8 cellular contexts compared by ENCODE assay signal in the genomic region with DNA sequence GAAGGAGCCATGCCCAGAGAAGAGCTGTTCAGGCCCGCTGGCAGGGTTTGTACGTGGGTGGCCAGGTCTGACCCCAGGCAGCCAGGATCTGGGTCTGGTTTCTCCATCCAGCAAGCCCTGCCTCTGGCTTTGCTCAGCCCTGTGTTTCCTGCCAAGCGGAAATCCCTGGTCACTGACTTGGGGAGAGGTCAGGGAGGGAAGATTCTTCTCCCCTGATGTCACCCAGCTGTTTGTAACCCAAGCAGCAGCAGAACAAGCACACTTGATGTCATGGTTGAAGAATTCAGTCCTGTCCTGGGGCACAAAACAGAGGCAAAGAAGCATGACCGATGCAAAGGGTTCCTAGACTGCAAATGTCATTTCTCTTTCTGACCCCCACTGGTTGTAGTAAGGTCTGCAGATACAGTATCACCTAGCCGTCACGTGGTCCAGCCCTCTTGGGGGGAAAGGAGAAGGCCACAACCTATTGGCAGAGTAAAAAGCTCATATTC.
DNase-seq lines count a peak whose midpoint lies in the region; ATAC-seq and TF ChIP-seq lines count a peak whose summit lies in the region.

No MANE protein-coding gene starts in this region.

- H3K27ac ChIP-seq in right cardiac atrium (ENCODE audit: low read length) (peak overlapping the region; percentile 100), skeletal muscle tissue (ENCODE audit: low read depth, low read length) (peak overlapping the region; percentile 89)

- intact Hi-C loops in right cardiac atrium (cut with DNase I), result no loop called here

- H3K4me3 ChIP-seq in right cardiac atrium (ENCODE audit: low read length), result no peak overlapping the region
- peak overlapping the region in 1 of 3 donors; percentile 57 for H3K4me3 ChIP-seq in skeletal muscle tissue (ENCODE audit: low read length in 3 of 3)

- DNase-seq in amniotic stem cell (lab: John Stamatoyannopoulos, UW) (peak; percentile 88), right cardiac atrium (peak; percentile 91 to 93 (median 92)), UCSD-AML1 (lab: John Stamatoyannopoulos, UW; ENCODE audit: unreplicated experiment) (no peak), inferior parietal cortex (ENCODE audit: extremely low spot score) (no peak)
- no peak for DNase-seq in stimulated activated CD4-positive, alpha-beta T cell treated with anti-CD3 and anti-CD28 coated beads, Interleukin-12 subunit alpha, Interleukin-12 subunit beta, amount 100 ng/mL, for 4 hours

- no peaks in the 10 kb centered on the region for H3K9me3 ChIP-seq in right cardiac atrium (ENCODE audit: control insufficient read depth, low read length)
- no peaks in the 10 kb centered on the region for H3K9me3 ChIP-seq in skeletal muscle tissue (ENCODE audit: control insufficient read depth in 3 of 3, low read length in 3 of 3)

- H3K4me1 ChIP-seq in right cardiac atrium (ENCODE audit: control insufficient read depth, insufficient read depth, low read length), result peaks cover 37% of the 10 kb centered on the region
- peaks cover 45 to 75% (median 63%) of the 10 kb centered on the region in 3 donors for H3K4me1 ChIP-seq in skeletal muscle tissue (ENCODE audit: control insufficient read depth in 3 of 3, insufficient read depth in 3 of 3, low read length in 3 of 3)

- peaks cover 2 to 12% (median 3%) of the 10 kb centered on the region in 3 donors for H3K36me3 ChIP-seq in skeletal muscle tissue (ENCODE audit: control insufficient read depth in 3 of 3, insufficient read depth in 3 of 3, low read length in 3 of 3)

- H3K27me3 ChIP-seq in right cardiac atrium (ENCODE audit: control insufficient read depth, insufficient read depth), result no peaks in the 10 kb centered on the region
- no peaks in the 10 kb centered on the region for H3K27me3 ChIP-seq in skeletal muscle tissue (ENCODE audit: control insufficient read depth in 3 of 3, insufficient read depth in 3 of 3, low read length in 3 of 3)

- TF ChIP-seq CTCF in GM12872 (IDR thresholded peaks at IDR 0.05; ENCODE audit: insufficient read depth, low read depth, low read length), result peak; percentile 21; the same call in 1 of the 3 replicates

- ATAC-seq in right cardiac atrium (peak; percentile 89 to 91), GM18870 (IDR thresholded peaks at IDR 0.05; ENCODE audit: unreplicated experiment) (no peak)

- WGBS in right cardiac atrium, result 16% methylated on average over 6 of the region's 6 CpGs

- H3K9ac ChIP-seq in skeletal muscle tissue (ENCODE audit: low read depth in 1 of 3, low read length in 3 of 3), result peak overlapping the region; percentile 35 to 71 (median 68)

Comparison
In these comparisons a context has a peak if more than half of its experiments do, and no peak if none do; other contexts are left out.
1. DNase-seq: peak in amniotic stem cell (single experiment) and right cardiac atrium (3 of 3); none in stimulated activated CD4-positive, alpha-beta T cell treated with anti-CD3 and anti-CD28 coated beads, Interleukin-12 subunit alpha, Interleukin-12 subunit beta, amount 100 ng/mL, for 4 hours (single experiment), UCSD-AML1 (single experiment) and inferior parietal cortex (single experiment).